33 cellular contexts compared by ENCODE assay signal in genomic region chr5:68093455-68094159, GRCh38.
"Had no signal": no experiment of that assay in that cellular context is flagged by ENCODE, and none has a peak within 500 bp of the region (broad histone marks: within the 10 kb centered on the region; RNA-seq: fewer than 3 reads in every experiment).

No MANE protein-coding gene starts in this region.

- H3K4me1 Mint-ChIP-seq: activated CD4-positive, alpha-beta T cell treated with anti-CD3 and anti-CD28 coated beads for 36 hours; activated CD4-positive, alpha-beta T cell treated with anti-CD3 and anti-CD28 coated beads, Interleukin-2, amount 10 ng/mL, durations not matched to agents 24 days and 14 days; activated CD8-positive, alpha-beta memory T cell treated with anti-CD3 and anti-CD28 coated beads, Interleukin-2, amount 10 ng/mL, durations not matched to agents 7 days and 5 days; activated naive CD4-positive, alpha-beta T cell treated with anti-CD3 and anti-CD28 coated beads, Interleukin-2, amount 50 U/mL, for 24 hours; activated naive CD8-positive, alpha-beta T cell treated with anti-CD3 and anti-CD28 coated beads, Interleukin-2, amount 50 U/mL, for 24 hours had no signal

- DNase-seq: activated CD4-positive, alpha-beta memory T cell treated with anti-CD3 and anti-CD28 coated beads for 36 hours; activated CD4-positive, alpha-beta T cell treated with anti-CD3 and anti-CD28 coated beads for 36 hours; activated CD4-positive, alpha-beta T cell treated with anti-CD3 and anti-CD28 coated beads, Interleukin-2, amount 10 ng/mL, durations not matched to agents 24 days and 14 days; activated CD4-positive, CD25-positive, alpha-beta regulatory T cell; activated CD4-positive, CD25-positive, alpha-beta regulatory T cell treated with anti-CD3 and anti-CD28 coated beads, Interleukin-2, amount 50 U/mL, for 72 hours; activated CD8-positive, alpha-beta memory T cell treated with anti-CD3 and anti-CD28 coated beads, Interleukin-2, amount 10 ng/mL, durations not matched to agents 7 days and 5 days; activated CD8-positive, alpha-beta memory T cell treated with anti-CD3 and anti-CD28 coated beads, Interleukin-2, amount 50 U/mL, for 4 hours; activated CD8-positive, alpha-beta T cell treated with anti-CD3 and anti-CD28 coated beads, Interleukin-2, amount 10 ng/mL, durations not matched to agents 7 days and 5 days; activated effector memory CD4-positive, alpha-beta T cell treated with anti-CD3 and anti-CD28 coated beads, Interleukin-2, amount 50 U/mL, for 16 hours; activated naive CD4-positive, alpha-beta T cell treated with anti-CD3 and anti-CD28 coated beads for 36 hours; activated naive CD8-positive, alpha-beta T cell treated with anti-CD3 and anti-CD28 coated beads for 36 hours; activated naive CD8-positive, alpha-beta T cell treated with anti-CD3 and anti-CD28 coated beads, Interleukin-2, amount 50 U/mL, for 24 hours; activated T-cell treated with anti-CD3 and anti-CD28 coated beads, Interleukin-2, amount 50 U/mL, for 1 hour; activated T-cell treated with anti-CD3 and anti-CD28 coated beads, Interleukin-2, amount 50 U/mL, for 48 hours; adrenal gland; amygdala; aorta; body of pancreas; caudate nucleus; cortex of kidney; dermis blood vessel endothelial cell; effector CD4-positive, alpha-beta T cell; effector memory CD8-positive, alpha-beta T cell; erythroblast; esophagus squamous epithelium; foreskin melanocyte; head of caudate nucleus; T-helper 1 cell; T-helper 2 cell had no signal

- H3K4me3 ChIP-seq: adrenal gland, body of pancreas, esophagus squamous epithelium had no signal

- H3K36me3 Mint-ChIP-seq: activated CD4-positive, alpha-beta memory T cell treated with anti-CD3 and anti-CD28 coated beads for 36 hours; activated CD8-positive, alpha-beta memory T cell treated with anti-CD3 and anti-CD28 coated beads, Interleukin-2, amount 10 ng/mL, durations not matched to agents 7 days and 5 days; activated naive CD4-positive, alpha-beta T cell treated with anti-CD3 and anti-CD28 coated beads, Interleukin-2, amount 50 U/mL, for 24 hours; activated naive CD8-positive, alpha-beta T cell treated with anti-CD3 and anti-CD28 coated beads for 36 hours had no signal

- H3K4me3 Mint-ChIP-seq: activated CD4-positive, alpha-beta memory T cell treated with anti-CD3 and anti-CD28 coated beads for 36 hours; activated CD4-positive, alpha-beta T cell treated with anti-CD3 and anti-CD28 coated beads for 36 hours; activated CD4-positive, alpha-beta T cell treated with anti-CD3 and anti-CD28 coated beads, Interleukin-2, amount 10 ng/mL, durations not matched to agents 24 days and 14 days; activated CD8-positive, alpha-beta memory T cell treated with anti-CD3 and anti-CD28 coated beads, Interleukin-2, amount 10 ng/mL, durations not matched to agents 7 days and 5 days; activated CD8-positive, alpha-beta T cell treated with anti-CD3 and anti-CD28 coated beads, Interleukin-2, amount 10 ng/mL, durations not matched to agents 7 days and 5 days; activated naive CD4-positive, alpha-beta T cell treated with anti-CD3 and anti-CD28 coated beads for 36 hours; activated naive CD4-positive, alpha-beta T cell treated with anti-CD3 and anti-CD28 coated beads, Interleukin-2, amount 50 U/mL, for 24 hours; activated naive CD8-positive, alpha-beta T cell treated with anti-CD3 and anti-CD28 coated beads for 36 hours; activated naive CD8-positive, alpha-beta T cell treated with anti-CD3 and anti-CD28 coated beads, Interleukin-2, amount 50 U/mL, for 24 hours; activated T-helper 1 cell treated with anti-CD3 and anti-CD28 coated beads, Interleukin-12 subunit alpha, Interleukin-12 subunit beta, Interleukin-2, Interleukin-4 antibody, amounts not matched to agents 30 ng/mL and 10 ng/mL and 1 ng/mL, durations not matched to agents 14 hours and 24 hours and 36 hours; effector memory CD8-positive, alpha-beta T cell had no signal

- H3K9me3 Mint-ChIP-seq: activated naive CD4-positive, alpha-beta T cell treated with anti-CD3 and anti-CD28 coated beads, Interleukin-2, amount 50 U/mL, for 24 hours; activated T-helper 2 cell treated with anti-CD3 and anti-CD28 coated beads, Interferon-gamma antibody, Interleukin-2, Interleukin-4, amounts not matched to agents 10 μg/mL and 5 μg/mL and 100 μg/mL, durations not matched to agents 14 hours and 24 hours and 36 hours; effector memory CD8-positive, alpha-beta T cell had no signal

- FAIRE-seq: colon had no signal

- H3K4me1 ChIP-seq: body of pancreas had no signal

- ATAC-seq: activated CD4-positive, alpha-beta T cell treated with anti-CD3 and anti-CD28 coated beads for 36 hours; activated CD8-positive, alpha-beta memory T cell treated with anti-CD3 and anti-CD28 coated beads, Interleukin-2, amount 10 ng/mL, durations not matched to agents 7 days and 5 days; activated CD8-positive, alpha-beta T cell treated with anti-CD3 and anti-CD28 coated beads, Interleukin-2, amount 10 ng/mL, durations not matched to agents 7 days and 5 days; activated naive CD8-positive, alpha-beta T cell treated with anti-CD3 and anti-CD28 coated beads, Interleukin-2, amount 50 U/mL, for 24 hours; body of pancreas; effector memory CD8-positive, alpha-beta T cell had no signal

- H3K27me3 Mint-ChIP-seq: activated CD4-positive, alpha-beta memory T cell treated with anti-CD3 and anti-CD28 coated beads for 36 hours; activated CD4-positive, alpha-beta T cell treated with anti-CD3 and anti-CD28 coated beads for 36 hours; activated CD4-positive, alpha-beta T cell treated with anti-CD3 and anti-CD28 coated beads, Interleukin-2, amount 10 ng/mL, durations not matched to agents 24 days and 14 days; activated naive CD4-positive, alpha-beta T cell treated with anti-CD3 and anti-CD28 coated beads, Interleukin-2, amount 50 U/mL, for 24 hours; activated naive CD8-positive, alpha-beta T cell treated with anti-CD3 and anti-CD28 coated beads for 36 hours; activated naive CD8-positive, alpha-beta T cell treated with anti-CD3 and anti-CD28 coated beads, Interleukin-2, amount 50 U/mL, for 24 hours; effector memory CD8-positive, alpha-beta T cell had no signal

- H3K27ac ChIP-seq: adrenal gland, body of pancreas, esophagus squamous epithelium had no signal

- H3K36me3 ChIP-seq: adrenal gland, esophagus squamous epithelium had no signal

- H3K27ac Mint-ChIP-seq: activated CD4-positive, alpha-beta memory T cell treated with anti-CD3 and anti-CD28 coated beads for 36 hours; activated CD4-positive, alpha-beta T cell treated with anti-CD3 and anti-CD28 coated beads for 36 hours; activated CD4-positive, alpha-beta T cell treated with anti-CD3 and anti-CD28 coated beads, Interleukin-2, amount 10 ng/mL, durations not matched to agents 24 days and 14 days; activated CD8-positive, alpha-beta memory T cell treated with anti-CD3 and anti-CD28 coated beads, Interleukin-2, amount 10 ng/mL, durations not matched to agents 7 days and 5 days; activated CD8-positive, alpha-beta T cell treated with anti-CD3 and anti-CD28 coated beads, Interleukin-2, amount 10 ng/mL, durations not matched to agents 7 days and 5 days; activated naive CD4-positive, alpha-beta T cell treated with anti-CD3 and anti-CD28 coated beads for 36 hours; activated naive CD4-positive, alpha-beta T cell treated with anti-CD3 and anti-CD28 coated beads, Interleukin-2, amount 50 U/mL, for 24 hours; activated naive CD8-positive, alpha-beta T cell treated with anti-CD3 and anti-CD28 coated beads for 36 hours; activated naive CD8-positive, alpha-beta T cell treated with anti-CD3 and anti-CD28 coated beads, Interleukin-2, amount 50 U/mL, for 24 hours; activated T-helper 1 cell treated with anti-CD3 and anti-CD28 coated beads, Interleukin-12 subunit alpha, Interleukin-12 subunit beta, Interleukin-2, Interleukin-4 antibody, amounts not matched to agents 30 ng/mL and 10 ng/mL and 1 ng/mL, durations not matched to agents 14 hours and 24 hours and 36 hours; activated T-helper 2 cell treated with anti-CD3 and anti-CD28 coated beads, Interferon-gamma antibody, Interleukin-2, Interleukin-4, amounts not matched to agents 10 μg/mL and 5 μg/mL and 100 μg/mL, durations not matched to agents 14 hours and 24 hours and 36 hours; effector memory CD8-positive, alpha-beta T cell had no signal

- H3K27me3 ChIP-seq: adrenal gland, body of pancreas had no signal

- H3K9me3 ChIP-seq: adrenal gland, body of pancreas had no signal
